In genomic region chr5:6832272-6832671, GRCh38 we compare ENCODE assay signal across 17 cellular contexts.
"Had no signal": no experiment of that assay in that cellular context is flagged by ENCODE, and none has a peak within 500 bp of the region (broad histone marks: within the 10 kb centered on the region; RNA-seq: fewer than 3 reads in every experiment).

No MANE protein-coding gene starts in this region.

- H3K4me3 ChIP-seq: breast epithelium, hepatocyte, left ventricle myocardium inferior, thyroid gland had no signal

- DNase-seq: activated CD4-positive, alpha-beta T cell treated with anti-CD3 and anti-CD28 coated beads, Interleukin-2, amount 10 ng/mL, durations not matched to agents 24 days and 14 days; activated CD4-positive, CD25-positive, alpha-beta regulatory T cell; activated CD8-positive, alpha-beta T cell treated with anti-CD3 and anti-CD28 coated beads, Interleukin-2, amount 10 ng/mL, durations not matched to agents 7 days and 5 days; activated gamma-delta T cell treated with Interleukin-2 at 50 U/mL for 16 hours; amniotic stem cell; effector memory CD4-positive, alpha-beta T cell; foreskin melanocyte; glutamatergic neuron; immature natural killer cell; left ventricle myocardium inferior; mammary epithelial cell; stimulated activated CD4-positive, alpha-beta T cell treated with anti-CD3 and anti-CD28 coated beads, Interleukin-12 subunit alpha, Interleukin-12 subunit beta, amount 100 ng/mL, for 4 hours; stimulated activated CD4-positive, alpha-beta T cell treated with anti-CD3 and anti-CD28 coated beads, Interleukin-4, amount 100 ng/mL, for 4 hours; thyroid gland had no signal

- H3K4me2 ChIP-seq: hepatocyte had no signal

- H3K9me3 ChIP-seq: left ventricle myocardium inferior, thyroid gland had no signal

- H3K79me2 ChIP-seq: hepatocyte had no signal

- H3K4me1 ChIP-seq: breast epithelium had no signal

- H3K27ac ChIP-seq: breast epithelium, hepatocyte, left ventricle myocardium inferior, thyroid gland had no signal

- H2AFZ ChIP-seq: hepatocyte had no signal

- H3K27me3 ChIP-seq: breast epithelium, hepatocyte, thyroid gland had no signal

- H3K36me3 ChIP-seq: breast epithelium, left ventricle myocardium inferior, thyroid gland had no signal

- ATAC-seq: activated CD8-positive, alpha-beta T cell treated with anti-CD3 and anti-CD28 coated beads, Interleukin-2, amount 10 ng/mL, durations not matched to agents 7 days and 5 days; natural killer cell treated with Interleukin-12 subunit alpha and Interleukin-12 subunit beta and Interleukin-15 and Interleukin-18, amount 100 ng/mL, for 72 hours had no signal
